In the genomic region with DNA sequence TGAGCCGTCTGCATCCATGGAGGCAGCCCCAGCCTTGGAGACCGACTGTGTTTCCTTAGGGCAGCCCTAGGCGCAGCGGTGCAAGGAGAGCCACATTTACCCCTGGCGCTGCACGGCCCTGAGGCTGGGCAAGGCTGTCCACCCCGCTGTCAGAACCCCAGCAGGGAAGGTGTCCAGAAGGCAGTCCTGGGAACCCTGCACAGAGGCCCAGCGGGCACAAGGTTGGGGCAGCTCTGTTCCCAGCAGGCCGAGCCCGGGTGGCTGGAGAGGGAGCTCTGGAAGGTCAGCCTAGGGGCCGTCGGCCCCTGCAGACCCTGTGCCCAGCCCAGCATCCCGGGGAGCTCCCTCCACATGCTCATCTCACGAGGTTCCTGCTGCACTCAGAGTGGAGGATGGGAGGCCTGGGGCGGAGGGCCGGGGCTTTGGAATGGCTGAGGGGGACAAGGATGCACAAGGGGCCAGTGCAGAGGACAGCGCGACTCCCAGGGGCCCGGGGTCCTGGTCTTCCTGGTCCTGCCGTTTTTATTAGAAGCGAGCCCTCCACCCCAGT, we compare ENCODE assay signal across 10 cellular contexts. TPM values are rescaled to one million over a fixed set of nuclear protein-coding genes. Genes with fewer than 3 reads are reported as not detected.
A peak's percentile ranks its signal among the peaks of the same experiment; 100 is the strongest.
DNase-seq lines count a peak whose midpoint lies in the region; ATAC-seq and TF ChIP-seq lines count a peak whose summit lies in the region.
"Had no signal": no experiment of that assay in that cellular context is flagged by ENCODE, and none has a peak within 500 bp of the region (broad histone marks: within the 10 kb centered on the region; RNA-seq: fewer than 3 reads in every experiment).

No MANE protein-coding gene starts in this region.

- H3K4me1 Mint-ChIP-seq in activated B cell treated with CpG ODN at 0.5 μM for 24 hours, result peaks cover 16% of the 10 kb centered on the region

- no peaks in the 10 kb centered on the region for H3K9me3 ChIP-seq in sigmoid colon

- intact Hi-C loops in activated B cell treated with CpG ODN at 0.5 μM for 24 hours (cut with micrococcal nuclease), result loop anchor here (2.0 kb wide), 1 partner anchor 17 kb away; no protein-coding TSS in a partner anchor
- intact Hi-C loops in Right ventricle myocardium superior (cut with DNase I), result no loop called here
- intact Hi-C loops in sigmoid colon (cut with DNase I), result loop anchor here (2.0 to 5.0 kb wide), 2 partner anchors 19 to 74 kb away; a partner anchor contains a TSS

- TF ChIP-seq POLR2A in sigmoid colon (IDR thresholded peaks at IDR 0.05), result no peak

- TF ChIP-seq CTCF in GM13977 (IDR thresholded peaks at IDR 0.05; ENCODE audit: extremely low read depth, insufficient read depth, missing control alignments), result no peak
- TF ChIP-seq CTCF in activated B cell treated with CpG ODN at 0.5 μM for 24 hours (IDR thresholded peaks at IDR 0.05), result no peak
- TF ChIP-seq CTCF in sigmoid colon (IDR thresholded peaks at IDR 0.05), result no peak

- H3K36me3 ChIP-seq in sigmoid colon, result no peaks in the 10 kb centered on the region

- H3K27me3 Mint-ChIP-seq in activated B cell treated with CpG ODN at 0.5 μM for 24 hours, result peaks cover 30% of the 10 kb centered on the region

- POLR2A ChIA-PET in activated B cell treated with CpG ODN at 0.5 μM for 24 hours (lab: Charles Lee), result no interaction called here

- H3K27ac ChIP-seq in sigmoid colon, result no peak overlapping the region

- peaks cover 0 to 33% (median 4%) of the 10 kb centered on the region in 3 donors for H3K27me3 ChIP-seq in sigmoid colon

- in situ Hi-C loops in GM13977 (cut with MboI; ENCODE audit: low pct_unique_long_range_greater_than_20kb, low sequenced_read_pairs, unreplicated experiment), result no loop called here

- CTCF ChIA-PET in activated B cell treated with CpG ODN at 0.5 μM for 24 hours (lab: Charles Lee), result interaction anchor here (1.0 to 1.3 kb wide), 2 partner anchors 17 to 72 kb away, joined by 3 to 6 read pairs; no protein-coding TSS in a partner anchor

- peak overlapping the region in 3 of 4 donors; percentile 38 to 52 (median 51) for H3K4me3 ChIP-seq in sigmoid colon

- H3K27ac Mint-ChIP-seq in activated B cell treated with CpG ODN at 0.5 μM for 24 hours, result no peak overlapping the region
- H3K27ac Mint-ChIP-seq: nephron progenitor cell had no signal

- DNase-seq in GM13977 (ENCODE audit: low spot score), result peak; percentile 40
- no peak for DNase-seq in activated B cell treated with CpG ODN at 0.5 μM for 24 hours
- peak; percentile 39 for DNase-seq in Right ventricle myocardium superior
- peak; percentile 62 for DNase-seq in sigmoid colon
- no peak for DNase-seq in AG08395 (ENCODE audit: low spot score)
- DNase-seq in GF-D8 (lab: John Stamatoyannopoulos, UW), result no peak
- DNase-seq in CD1c-positive myeloid dendritic cell (ENCODE audit: extremely low spot score), result no peak
- DNase-seq in NCI-H2081 (lab: John Stamatoyannopoulos, UW), result no peak

- H3K36me3 Mint-ChIP-seq in activated B cell treated with CpG ODN at 0.5 μM for 24 hours (ENCODE audit: low read depth), result no peaks in the 10 kb centered on the region

- 81 to 90% methylated on average over 21 of the region's 21 CpGs for WGBS in sigmoid colon, 2 donors

- H3K4me3 Mint-ChIP-seq in activated B cell treated with CpG ODN at 0.5 μM for 24 hours, result peak overlapping the region; percentile 28

- H3K4me1 ChIP-seq in sigmoid colon, result peaks cover 0 to 16% (median 13%) of the 10 kb centered on the region in 4 donors

- ATAC-seq in activated B cell treated with CpG ODN at 0.5 μM for 24 hours (ENCODE audit: low read depth) (no peak), Right ventricle myocardium superior (ENCODE audit: poor library complexity) (peak; percentile 6)

- no peaks in the 10 kb centered on the region for H3K9me3 Mint-ChIP-seq in activated B cell treated with CpG ODN at 0.5 μM for 24 hours

- TF ChIP-seq EP300 in sigmoid colon (IDR thresholded peaks at IDR 0.05), result no peak

RNA-seq across cellular contexts. Expression of a gene that starts 19.9 kb away (rescaled TPM):
- total RNA-seq in activated B cell treated with CpG ODN at 0.5 μM for 24 hours (not detected in 2 replicates), Right ventricle myocardium superior (1.5 TPM), sigmoid colon (1 to 10 TPM; 2.1 to 4.6 (median 4.2) TPM)
- polyA plus RNA-seq in sigmoid colon, result 1 to 10 TPM in 2 of 3 donors, under 1 TPM in 1; 0.60 to 4.9 (median 3.7) TPM
- total RNA-seq: SK-MEL-5 had no signal

RNA-seq across cellular contexts. Expression of a gene that starts 55.3 kb away (rescaled TPM):
- total RNA-seq in activated B cell treated with CpG ODN at 0.5 μM for 24 hours (95.5 and 96.8 TPM in 2 replicates), Right ventricle myocardium superior (42.8 TPM), sigmoid colon (10 to 100 TPM; 26.0 to 32.6 (median 27.8) TPM)
- 10 to 100 TPM; 25.4 to 81.6 (median 25.8) TPM for polyA plus RNA-seq in sigmoid colon

RNA-seq across cellular contexts. Expression of a gene that starts 56.6 kb away (rescaled TPM):
- 15.1 and 16.4 TPM in 2 replicates for total RNA-seq in activated B cell treated with CpG ODN at 0.5 μM for 24 hours
- 5.6 TPM for total RNA-seq in Right ventricle myocardium superior
- total RNA-seq in sigmoid colon, result 10 to 100 TPM in 1 of 4 donors, 1 to 10 TPM in 3; 4.5 to 10.5 (median 5.1) TPM
- 10 to 100 TPM in 1 of 3 donors, 1 to 10 TPM in 1, under 1 TPM in 1; 0.69 to 10.8 (median 1.2) TPM for polyA plus RNA-seq in sigmoid colon

Comparison
In these comparisons a context has a peak if more than half of its experiments do, and no peak if none do; other contexts are left out.
1. DNase-seq: peak in GM13977 (single experiment), Right ventricle myocardium superior (single experiment) and sigmoid colon (single experiment); none in activated B cell treated with CpG ODN at 0.5 μM for 24 hours (single experiment), AG08395 (single experiment), GF-D8 (single experiment), CD1c-positive myeloid dendritic cell (single experiment) and NCI-H2081 (0 of 2).